In genomic region chr11:60759438-60760225, GRCh38 we compare ENCODE assay signal across 13 cellular contexts. TPM values are rescaled to one million over a fixed set of nuclear protein-coding genes. Genes with fewer than 3 reads are reported as not detected.
"Had no signal": no experiment of that assay in that cellular context is flagged by ENCODE, and none has a peak within 500 bp of the region (broad histone marks: within the 10 kb centered on the region; RNA-seq: fewer than 3 reads in every experiment).

No MANE protein-coding gene starts in this region.

RNA-seq across cellular contexts. Expression of gene MS4A15, which starts 3.0 kb away (rescaled TPM):
- total RNA-seq: activated naive CD4-positive, alpha-beta T cell treated with anti-CD3 and anti-CD28 coated beads, Interleukin-2, amount 50 U/mL, for 72 hours; activated T-helper 1 cell treated with anti-CD3 and anti-CD28 coated beads, Interleukin-12 subunit alpha, Interleukin-12 subunit beta, Interleukin-2, Interleukin-4 antibody, amounts not matched to agents 30 ng/mL and 10 ng/mL and 1 ng/mL, durations not matched to agents 14 hours and 24 hours and 36 hours; bronchial epithelial cell; cerebellum; endothelial cell of umbilical vein; liver; myocyte; occipital lobe; progenitor cell of endocrine pancreas; tibial nerve; vagina had no signal

RNA-seq across cellular contexts. Expression of gene MS4A10, which starts 25.5 kb away (rescaled TPM):
- total RNA-seq: activated naive CD4-positive, alpha-beta T cell treated with anti-CD3 and anti-CD28 coated beads, Interleukin-2, amount 50 U/mL, for 72 hours; activated T-helper 1 cell treated with anti-CD3 and anti-CD28 coated beads, Interleukin-12 subunit alpha, Interleukin-12 subunit beta, Interleukin-2, Interleukin-4 antibody, amounts not matched to agents 30 ng/mL and 10 ng/mL and 1 ng/mL, durations not matched to agents 14 hours and 24 hours and 36 hours; adrenal gland; bronchial epithelial cell; cerebellum; endothelial cell of umbilical vein; esophagus muscularis mucosa; liver; myocyte; occipital lobe; progenitor cell of endocrine pancreas; tibial nerve; vagina had no signal

RNA-seq across cellular contexts. Expression of gene MS4A18, which starts 35.1 kb away (rescaled TPM):
- total RNA-seq: activated naive CD4-positive, alpha-beta T cell treated with anti-CD3 and anti-CD28 coated beads, Interleukin-2, amount 50 U/mL, for 72 hours; activated T-helper 1 cell treated with anti-CD3 and anti-CD28 coated beads, Interleukin-12 subunit alpha, Interleukin-12 subunit beta, Interleukin-2, Interleukin-4 antibody, amounts not matched to agents 30 ng/mL and 10 ng/mL and 1 ng/mL, durations not matched to agents 14 hours and 24 hours and 36 hours; adrenal gland; bronchial epithelial cell; cerebellum; endothelial cell of umbilical vein; esophagus muscularis mucosa; liver; myocyte; occipital lobe; progenitor cell of endocrine pancreas; tibial nerve; vagina had no signal
